Comparison of ENCODE assay signal across 8 cellular contexts in genomic region chr19:12064266-12065099, GRCh38. TPM values are rescaled to one million over a fixed set of nuclear protein-coding genes. Genes with fewer than 3 reads are reported as not detected.
DNase-seq lines count a peak whose midpoint lies in the region; ATAC-seq, FAIRE-seq and TF ChIP-seq lines count a peak whose summit lies in the region.

Gene ZNF844 (plus strand): TSS chr19:12064731. CDS start chr19:12064874, 143 bp downstream.

- peak; percentile 84 for ATAC-seq in activated CD8-positive, alpha-beta memory T cell treated with anti-CD3 and anti-CD28 coated beads, Interleukin-2, amount 10 ng/mL, durations not matched to agents 7 days and 5 days

- peak within 1 kb of the TSS; percentile 82 for H2AFZ ChIP-seq in H1 (ENCODE audit: low read length)

- no peaks in the 10 kb centered on the region for H4K20me1 ChIP-seq in H1 (replicated peaks in 1 of 2; ENCODE audit: control insufficient read depth in 1 of 2, insufficient read depth in 2 of 2, low read length in 2 of 2)

- H3K4me3 ChIP-seq in H1 (ENCODE audit: extremely low read depth in 1 of 4, insufficient read depth in 2 of 4, low read depth in 3 of 4, low read length in 4 of 4): peak within 1 kb of the TSS; percentile 62 to 82 (median 73)

- peak within 1 kb of the TSS; percentile 80 for H3K56ac ChIP-seq in H1 (replicated peaks; ENCODE audit: insufficient read length, low read depth, low read length)

- H3K4me2 ChIP-seq in H1 (ENCODE audit: insufficient read depth in 1 of 2, low read depth in 2 of 2, low read length in 2 of 2): peak within 1 kb of the TSS; percentile 72 to 85

- no peak within 1 kb of the TSS for H2BK20ac ChIP-seq in H1 (ENCODE audit: low read length)

- peak within 1 kb of the TSS; percentile 82; the same call in 1 of the 2 replicates for H3K27ac Mint-ChIP-seq in HFFc6
- peak within 1 kb of the TSS; percentile 76 for H3K27ac Mint-ChIP-seq in activated CD8-positive, alpha-beta memory T cell treated with anti-CD3 and anti-CD28 coated beads, Interleukin-2, amount 10 ng/mL, durations not matched to agents 7 days and 5 days

- H2BK5ac ChIP-seq in H1 (ENCODE audit: low read depth, low read length): peak within 1 kb of the TSS; percentile 100

- no peaks in the 10 kb centered on the region for H3K27me3 ChIP-seq in H1 (replicated peaks in 1 of 4; ENCODE audit: control insufficient read depth in 3 of 4, extremely low read depth in 1 of 4, insufficient read depth in 3 of 4, low read length in 3 of 4)

- DNase-seq in EL: peak; percentile 89
- peak; percentile 81 for DNase-seq in HFFc6
- peak; percentile 76 for DNase-seq in NCI-H510A (lab: John Stamatoyannopoulos, UW)
- DNase-seq in activated CD8-positive, alpha-beta memory T cell treated with anti-CD3 and anti-CD28 coated beads, Interleukin-2, amount 10 ng/mL, durations not matched to agents 7 days and 5 days: peak; percentile 76
- peak; percentile 75 to 99 for DNase-seq in H1 (ENCODE audit: low read depth in 1 of 2, low spot score in 2 of 2)
- peak; percentile 98 for DNase-seq in medulla oblongata (ENCODE audit: extremely low spot score)
- DNase-seq in stimulated activated CD4-positive, alpha-beta T cell treated with anti-CD3 and anti-CD28 coated beads, TNF-alpha, amount 100 ng/mL, for 1 hour (ENCODE audit: low read depth in 3 of 3, low spot score in 1 of 3): peak; percentile 26 to 65 (median 27)
- DNase-seq in NCI-H2171 treated with DMSO at 0.1 percent for 48 hours (lab: John Stamatoyannopoulos, UW): no peak

- H2BK15ac ChIP-seq in H1 (ENCODE audit: low read length): no peak within 1 kb of the TSS

- no peak within 1 kb of the TSS for H3K23ac ChIP-seq in H1 (ENCODE audit: insufficient read length)

- CTCF ChIA-PET in activated CD8-positive, alpha-beta memory T cell treated with anti-CD3 and anti-CD28 coated beads, Interleukin-2, amount 10 ng/mL, durations not matched to agents 7 days and 5 days (lab: Charles Lee): interaction anchor here (1.2 to 1.3 kb wide), 2 partner anchors 8 to 141 kb away, joined by 3 to 5 read pairs; no protein-coding TSS in a partner anchor
- CTCF ChIA-PET in H1 (lab: Charles Lee; ENCODE audit: partially characterized antibody): interaction anchor here (0.9 to 1.2 kb wide), 3 partner anchors 9 to 26 kb away, joined by 3 read pairs; no protein-coding TSS in a partner anchor

- peak within 1 kb of the TSS; percentile 72 for H4K5ac ChIP-seq in H1 (ENCODE audit: insufficient read length, low read depth, low read length)

- H3K4me1 Mint-ChIP-seq in HFFc6 (ENCODE audit: low read depth): peaks cover 3% of the 10 kb centered on the region; the same call in 1 of the 2 replicates
- H3K4me1 Mint-ChIP-seq in activated CD8-positive, alpha-beta memory T cell treated with anti-CD3 and anti-CD28 coated beads, Interleukin-2, amount 10 ng/mL, durations not matched to agents 7 days and 5 days: peaks cover 8% of the 10 kb centered on the region

- peaks cover 2 to 8% (median 4%) of the 10 kb centered on the region in 4 experiments; a peak in 6 of 7 replicates for H3K4me1 ChIP-seq in H1 (replicated peaks in 1 of 4; ENCODE audit: control insufficient read depth in 3 of 4, insufficient read depth in 4 of 4, low read length in 3 of 4)

- H3K27ac ChIP-seq in H1 (ENCODE audit: low read depth, low read length): peak within 1 kb of the TSS; percentile 94

- H2BK12ac ChIP-seq in H1 (ENCODE audit: low read depth, low read length): peak within 1 kb of the TSS; percentile 99; the same call in 1 of the 2 replicates

- peak; percentile 87 to 99 for TF ChIP-seq POLR2A in H1 (IDR thresholded peaks at IDR 0.05; ENCODE audit: control extremely low read depth in 1 of 2, low read depth in 2 of 2, low read length in 2 of 2)

- 6% methylated on average over 29 of the region's 50 CpGs; no CpG with 5 or more reads in 1 of the 2 experiments for WGBS in H1 (ENCODE audit: extremely low coverage in 1 of 2, insufficient coverage in 1 of 2, insufficient read length in 1 of 2, insufficient replicate concordance in 2 of 2, low coverage in 1 of 2, low lambda C conversion rate in 2 of 2, missing lambda C conversion rate in 1 of 2), 2 experiments

- no peaks in the 10 kb centered on the region for H3K36me3 ChIP-seq in H1 (ENCODE audit: control insufficient read depth in 2 of 4, insufficient read depth in 4 of 4, low read length in 3 of 4)

- H3K14ac ChIP-seq in H1 (ENCODE audit: insufficient read length): no peak within 1 kb of the TSS

- POLR2A ChIA-PET in H1 (lab: Charles Lee; ENCODE audit: partially characterized antibody): interaction anchor here (0.7 to 3.8 kb wide), 13 partner anchors 10 to 182 kb away, joined by 3 to 72 read pairs (median 7); partner anchors contain the start of genes ZNF20, ZNF625, ZNF763 and ZNF878

- peak within 1 kb of the TSS; percentile 100; the same call in 1 of the 2 replicates for H4K8ac ChIP-seq in H1 (ENCODE audit: extremely low read depth, insufficient read depth, low read length)

- H3K79me2 ChIP-seq in H1 (ENCODE audit: control insufficient read depth in 1 of 2, insufficient read depth in 2 of 2, low read length in 2 of 2): peaks cover 0 to 18% of the 10 kb centered on the region in 2 experiments; a peak in 2 of 4 replicates

- peak; percentile 15 to 31; a peak in 2 of 3 replicates for TF ChIP-seq EP300 in H1 (IDR thresholded peaks at IDR 0.05; ENCODE audit: borderline replicate concordance in 1 of 2, low read depth in 2 of 2, low read length in 2 of 2)

- no peak for TF ChIP-seq RAD21 in H1 (IDR thresholded peaks at IDR 0.05 in 1 of 2, conservative IDR thresholded peaks at IDR 0.05 in 1 of 2; ENCODE audit: low read depth in 2 of 2, low read length in 2 of 2)

- no peak within 1 kb of the TSS for H3K4ac ChIP-seq in H1 (replicated peaks; ENCODE audit: insufficient read length, low read depth, low read length)

- H2AK5ac ChIP-seq in H1 (ENCODE audit: low read depth, low read length): peak within 1 kb of the TSS; percentile 95; the same call in 1 of the 2 replicates

- no peaks in the 10 kb centered on the region; a peak in 1 of 4 replicates for H3K9me3 ChIP-seq in H1 (ENCODE audit: insufficient read depth in 2 of 2, low read depth in 1 of 2, low read length in 1 of 2)

- peaks cover 2% of the 10 kb centered on the region for H3K79me1 ChIP-seq in H1 (ENCODE audit: low read depth, low read length)

- peak within 1 kb of the TSS; percentile 85 for H3K4me3 Mint-ChIP-seq in HFFc6
- peak within 1 kb of the TSS; percentile 72 for H3K4me3 Mint-ChIP-seq in activated CD8-positive, alpha-beta memory T cell treated with anti-CD3 and anti-CD28 coated beads, Interleukin-2, amount 10 ng/mL, durations not matched to agents 7 days and 5 days

- H3K23me2 ChIP-seq in H1 (ENCODE audit: low read depth, low read length): peaks cover 4% of the 10 kb centered on the region; the same call in 1 of the 2 replicates

- FAIRE-seq in H1 (lab: Jason Lieb, UNC): peak; percentile 62

- TF ChIP-seq CTCF in HFFc6 (IDR thresholded peaks at IDR 0.05): no peak
- no peak for TF ChIP-seq CTCF in H1 (IDR thresholded peaks at IDR 0.05; ENCODE audit: control extremely low read depth in 1 of 3, insufficient read depth in 1 of 3, low read depth in 1 of 3, low read length in 3 of 3)

- H3K9ac ChIP-seq in H1 (replicated peaks in 1 of 4; ENCODE audit: extremely low read depth in 1 of 4, low read depth in 3 of 4, low read length in 3 of 4): peak within 1 kb of the TSS; percentile 96 to 98 (median 98)

- peaks cover 10% of the 10 kb centered on the region for H3K36me3 Mint-ChIP-seq in HFFc6 (ENCODE audit: low read depth)
- H3K36me3 Mint-ChIP-seq in activated CD8-positive, alpha-beta memory T cell treated with anti-CD3 and anti-CD28 coated beads, Interleukin-2, amount 10 ng/mL, durations not matched to agents 7 days and 5 days: peaks cover 11% of the 10 kb centered on the region

- peaks cover 21% of the 10 kb centered on the region for H3K9me3 Mint-ChIP-seq in HFFc6
- H3K9me3 Mint-ChIP-seq in activated CD8-positive, alpha-beta memory T cell treated with anti-CD3 and anti-CD28 coated beads, Interleukin-2, amount 10 ng/mL, durations not matched to agents 7 days and 5 days (ENCODE audit: low read depth): peaks cover 2% of the 10 kb centered on the region

- no peak within 1 kb of the TSS for H2BK120ac ChIP-seq in H1 (replicated peaks; ENCODE audit: low read depth, low read length)

- H3K27me3 Mint-ChIP-seq in HFFc6 (ENCODE audit: insufficient read depth): peaks cover 2% of the 10 kb centered on the region; the same call in 1 of the 2 replicates
- peaks cover under 1% of the 10 kb centered on the region for H3K27me3 Mint-ChIP-seq in activated CD8-positive, alpha-beta memory T cell treated with anti-CD3 and anti-CD28 coated beads, Interleukin-2, amount 10 ng/mL, durations not matched to agents 7 days and 5 days

- H4K91ac ChIP-seq in H1 (replicated peaks; ENCODE audit: insufficient read length, low read length): peak within 1 kb of the TSS; percentile 72

- peak within 1 kb of the TSS; percentile 81 for H3K18ac ChIP-seq in H1 (ENCODE audit: extremely low read depth, low read length)

TF ChIP-seq in H1, 55 proteins besides CTCF, POLR2A, EP300 and RAD21 (continues in another document):
- TF ChIP-seq POU5F1 (IDR thresholded peaks at IDR 0.05; ENCODE audit: low read depth, low read length) (no peak), TAF1 (IDR thresholded peaks at IDR 0.05; ENCODE audit: low read depth, low read length) (peak; percentile 97), RFX5 (IDR thresholded peaks at IDR 0.05; ENCODE audit: borderline replicate concordance, low read depth, low read length) (no peak), NRF1 (IDR thresholded peaks at IDR 0.05; ENCODE audit: low read depth, low read length) (no peak), BRCA1 (IDR thresholded peaks at IDR 0.05; ENCODE audit: low read depth, low read length) (no peak), BCL11A (IDR thresholded peaks at IDR 0.05; ENCODE audit: low read depth in 2 of 2, low read length in 2 of 2) (no peak), SIX5 (IDR thresholded peaks at IDR 0.05; ENCODE audit: low read depth, low read length) (no peak), YY1 (IDR thresholded peaks at IDR 0.05; ENCODE audit: low read depth, low read length) (no peak), BACH1 (IDR thresholded peaks at IDR 0.05; ENCODE audit: low read length) (0 out of 2 replicates have a peak, but pooled peaks have one; percentile 14)

RNA-seq across cellular contexts. Expression of gene ZNF844, which starts in this region (rescaled TPM):
- total RNA-seq in HFFc6 (2021; fragmentation: NEBNext Ultra II Directional; extraction: Animal tissue kit (Norgen Biotek cat#: 25700)): 1 to 10 TPM; 1.1 to 4.1 (median 1.3) TPM
- total RNA-seq in activated CD8-positive, alpha-beta memory T cell treated with anti-CD3 and anti-CD28 coated beads, Interleukin-2, amount 10 ng/mL, durations not matched to agents 7 days and 5 days: 1 to 10 TPM; 1.3 to 1.5 TPM
- total RNA-seq in H1 (2021; fragmentation: NEBNext Ultra II Directional; extraction: Animal tissue kit (Norgen Biotek cat#: 25700)): 9.4 and 9.8 TPM in 2 replicates
- polyA plus RNA-seq in H1 (2011; rRNA removed): 2.7 and 3.1 TPM in 2 replicates
- polyA plus RNA-seq in H1 (2011; cell fraction: cytosol; rRNA removed): 3.2 TPM
- 3.8 TPM for polyA plus RNA-seq in H1 (2011; cell fraction: nucleus; rRNA removed)
- 2.8 to 4.3 TPM (median 3.3 TPM) in 4 replicates for polyA plus RNA-seq in H1 (2012, experiment 1 of 2)
- 0.63 TPM for polyA plus RNA-seq in H1 (2012, experiment 2 of 2)
- 2.5 TPM for polyA plus RNA-seq in H1 (2013, experiment 1 of 2)
- polyA plus RNA-seq in H1 (2013, experiment 2 of 2): 2.7 TPM
- 9.3 and 12.2 TPM in 2 replicates for polyA minus RNA-seq in H1 (2011; rRNA and poly(A)+ RNA removed)
- polyA minus RNA-seq in H1 (2011; cell fraction: cytosol; rRNA and poly(A)+ RNA removed): 8.6 TPM
- 17.9 TPM for polyA minus RNA-seq in H1 (2011; cell fraction: nucleus; rRNA and poly(A)+ RNA removed)
